In genomic region chr20:32208499-32209154, GRCh38 we compare ENCODE assay signal across 10 cellular contexts. TPM values are rescaled to one million over a fixed set of nuclear protein-coding genes. Genes with fewer than 3 reads are reported as not detected.
DNase-seq lines count a peak whose midpoint lies in the region; ATAC-seq and TF ChIP-seq lines count a peak whose summit lies in the region.
"Had no signal": no experiment of that assay in that cellular context is flagged by ENCODE, and none has a peak within 500 bp of the region (broad histone marks: within the 10 kb centered on the region; RNA-seq: fewer than 3 reads in every experiment).

No MANE protein-coding gene starts in this region.

- H3K27ac Mint-ChIP-seq in activated naive CD4-positive, alpha-beta T cell treated with anti-CD3 and anti-CD28 coated beads, Interleukin-2, amount 50 U/mL, for 72 hours: peak overlapping the region; percentile 92 to 95

- no peak overlapping the region for H3K27ac ChIP-seq in thoracic aorta

- no peaks in the 10 kb centered on the region for H3K9me3 Mint-ChIP-seq in activated T-cell treated with anti-CD3 and anti-CD28 coated beads, Interleukin-2, amount 50 U/mL, for 4 hours
- H3K9me3 Mint-ChIP-seq in activated naive CD4-positive, alpha-beta T cell treated with anti-CD3 and anti-CD28 coated beads, Interleukin-2, amount 50 U/mL, for 72 hours: no peaks in the 10 kb centered on the region

- H3K27me3 ChIP-seq in kidney epithelial cell (ENCODE audit: control insufficient read depth, insufficient read depth, low read length) (no peaks in the 10 kb centered on the region), thoracic aorta (replicated peaks; ENCODE audit: insufficient read depth) (no peaks in the 10 kb centered on the region)

- no peak for ATAC-seq in activated T-cell treated with anti-CD3 and anti-CD28 coated beads, Interleukin-2, amount 50 U/mL, for 4 hours
- ATAC-seq in activated naive CD4-positive, alpha-beta T cell treated with anti-CD3 and anti-CD28 coated beads, Interleukin-2, amount 50 U/mL, for 72 hours: no peak
- ATAC-seq in thoracic aorta (ENCODE audit: insufficient number of reproducible peaks, low FRiP score, low read depth): no peak
- ATAC-seq in GM21825 (IDR thresholded peaks at IDR 0.05; ENCODE audit: unreplicated experiment): no peak

- no peaks in the 10 kb centered on the region for H3K9me3 ChIP-seq in thoracic aorta

- no peaks in the 10 kb centered on the region for H3K27me3 Mint-ChIP-seq in activated T-cell treated with anti-CD3 and anti-CD28 coated beads, Interleukin-2, amount 50 U/mL, for 4 hours (ENCODE audit: low read depth)

- peaks cover 3% of the 10 kb centered on the region for H3K36me3 ChIP-seq in kidney epithelial cell (ENCODE audit: control insufficient read depth, insufficient read depth, low read length)
- H3K36me3 ChIP-seq in thoracic aorta: no peaks in the 10 kb centered on the region

- H3K4me3 ChIP-seq in kidney epithelial cell (ENCODE audit: low read depth, low read length) (peak overlapping the region; percentile 100), thoracic aorta (peak overlapping the region; percentile 97)

- peaks cover 61% of the 10 kb centered on the region for H3K4me1 Mint-ChIP-seq in activated T-cell treated with anti-CD3 and anti-CD28 coated beads, Interleukin-2, amount 50 U/mL, for 4 hours (ENCODE audit: low read depth)

- H3K4me1 ChIP-seq in thoracic aorta (ENCODE audit: control insufficient read depth in 1 of 2, low read depth in 2 of 2): peaks cover 22 to 49% of the 10 kb centered on the region in 2 donors

- H3K4me3 Mint-ChIP-seq in activated T-cell treated with anti-CD3 and anti-CD28 coated beads, Interleukin-2, amount 50 U/mL, for 4 hours: peak overlapping the region; percentile 90

- DNase-seq in activated T-cell treated with anti-CD3 and anti-CD28 coated beads, Interleukin-2, amount 50 U/mL, for 4 hours: no peak
- no peak for DNase-seq in activated T-cell treated with anti-CD3 and anti-CD28 coated beads for 4 hours
- peak in 1 of 2 donors; percentile 40 for DNase-seq in activated naive CD4-positive, alpha-beta T cell treated with anti-CD3 and anti-CD28 coated beads, Interleukin-2, amount 50 U/mL, for 72 hours (ENCODE audit: low spot score in 2 of 2)
- no peak for DNase-seq in kidney epithelial cell (ENCODE audit: low read depth)
- no peak for DNase-seq in thoracic aorta (ENCODE audit: low spot score)
- no peak for DNase-seq in NCI-H1694 (lab: John Stamatoyannopoulos, UW)
- DNase-seq in NCI-H524 (lab: John Stamatoyannopoulos, UW): no peak
- DNase-seq: DMS79, Kasumi-1 had no signal

- TF ChIP-seq CTCF in kidney epithelial cell (IDR thresholded peaks at IDR 0.05; ENCODE audit: insufficient read depth, low read length, poor library complexity, severe bottlenecking) (no peak), thoracic aorta (IDR thresholded peaks at IDR 0.05) (no peak)

- H3K36me3 Mint-ChIP-seq in activated T-cell treated with anti-CD3 and anti-CD28 coated beads, Interleukin-2, amount 50 U/mL, for 4 hours (ENCODE audit: insufficient read depth): peaks cover 58% of the 10 kb centered on the region
- peaks cover 61 to 64% of the 10 kb centered on the region in 2 donors for H3K36me3 Mint-ChIP-seq in activated naive CD4-positive, alpha-beta T cell treated with anti-CD3 and anti-CD28 coated beads, Interleukin-2, amount 50 U/mL, for 72 hours

RNA-seq across cellular contexts. Expression of gene POFUT1, which starts 0.9 kb away (rescaled TPM):
- total RNA-seq in activated T-cell treated with anti-CD3 and anti-CD28 coated beads, Interleukin-2, amount 50 U/mL, for 4 hours: 100 to 1,000 TPM in 1 of 3 donors, 10 to 100 TPM in 2; 85.6 to 113 (median 95.7) TPM
- 10 to 100 TPM; 18.7 to 39.7 TPM for total RNA-seq in activated naive CD4-positive, alpha-beta T cell treated with anti-CD3 and anti-CD28 coated beads, Interleukin-2, amount 50 U/mL, for 72 hours
- total RNA-seq in kidney epithelial cell (44.3 and 50.8 TPM in 2 replicates), thoracic aorta (10 to 100 TPM; 30.8 to 37.1 TPM)

RNA-seq across cellular contexts. Expression of gene PLAGL2, which starts 1.1 kb away (rescaled TPM):
- 100 to 1,000 TPM; 140 to 173 (median 151) TPM for total RNA-seq in activated T-cell treated with anti-CD3 and anti-CD28 coated beads, Interleukin-2, amount 50 U/mL, for 4 hours
- 10 to 100 TPM; 51.3 to 65.2 TPM for total RNA-seq in activated naive CD4-positive, alpha-beta T cell treated with anti-CD3 and anti-CD28 coated beads, Interleukin-2, amount 50 U/mL, for 72 hours
- total RNA-seq in kidney epithelial cell (13.5 and 16.6 TPM in 2 replicates), thoracic aorta (1 to 10 TPM; 3.8 to 7.5 TPM)
